In the genomic region with DNA sequence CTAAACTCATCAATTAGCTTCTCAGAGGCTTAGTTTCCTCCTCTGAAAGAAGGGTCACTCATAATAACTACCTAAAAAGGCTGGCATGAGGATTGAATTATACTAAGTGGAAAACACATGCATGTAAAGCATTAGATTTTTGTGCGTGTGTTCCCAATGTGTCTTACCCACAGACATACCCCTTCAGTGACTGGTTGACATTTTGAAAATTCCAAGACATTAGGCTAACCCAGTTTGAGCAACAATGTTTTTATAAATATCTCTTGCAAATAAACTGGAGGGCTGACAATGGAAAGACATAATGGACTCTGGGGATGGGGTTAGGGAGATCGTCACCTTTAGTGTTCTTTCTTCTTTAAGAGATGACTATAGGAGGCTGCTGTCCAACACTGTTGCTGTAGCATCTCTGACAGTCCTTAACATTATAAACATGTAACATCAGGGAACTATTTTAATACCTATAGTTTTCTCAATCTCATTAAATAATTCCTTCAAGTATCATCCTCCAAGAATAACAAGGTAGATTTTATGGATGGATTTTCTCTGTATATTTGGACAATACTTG, we compare ENCODE assay signal across 22 cellular contexts. TPM values are rescaled to one million over a fixed set of nuclear protein-coding genes. Genes with fewer than 3 reads are reported as not detected.
"Had no signal": no experiment of that assay in that cellular context is flagged by ENCODE, and none has a peak within 500 bp of the region (broad histone marks: within the 10 kb centered on the region; RNA-seq: fewer than 3 reads in every experiment).

No MANE protein-coding gene starts in this region.

- H3K4me1 ChIP-seq: pancreas, psoas muscle, right atrium auricular region, thyroid gland had no signal

- H3K9me3 ChIP-seq: pancreas, psoas muscle, right atrium auricular region, thyroid gland had no signal

- ATAC-seq: activated CD8-positive, alpha-beta T cell treated with anti-CD3 and anti-CD28 coated beads, Interleukin-2, amount 10 ng/mL, durations not matched to agents 7 days and 5 days; left ventricle myocardium superior; pancreas; psoas muscle had no signal

- H3K4me3 ChIP-seq: pancreas, psoas muscle, right atrium auricular region, thyroid gland had no signal

- H3K27me3 ChIP-seq: pancreas, right atrium auricular region, thyroid gland had no signal

- H3K36me3 ChIP-seq: pancreas, right atrium auricular region, thyroid gland, WERI-Rb-1 had no signal

- H3K27ac ChIP-seq: pancreas, psoas muscle, right atrium auricular region, thyroid gland, WERI-Rb-1 had no signal

- DNase-seq: activated CD4-positive, alpha-beta T cell treated with anti-CD3 and anti-CD28 coated beads, Interleukin-2, amount 50 U/mL, for 1 hour; activated CD4-positive, CD25-positive, alpha-beta regulatory T cell treated with anti-CD3 and anti-CD28 coated beads, Interleukin-2, amount 50 U/mL, for 72 hours; activated CD8-positive, alpha-beta T cell treated with anti-CD3 and anti-CD28 coated beads, Interleukin-2, amount 10 ng/mL, durations not matched to agents 7 days and 5 days; activated gamma-delta T cell; aorta; effector CD4-positive, alpha-beta T cell; erythroblast; hippocampal formation; left ventricle myocardium superior; midbrain; nephron progenitor cell; pancreas; psoas muscle; substantia nigra; thyroid gland; WERI-Rb-1 had no signal

RNA-seq across cellular contexts. Expression of gene HMHB1, which starts 24.3 kb away (rescaled TPM):
- total RNA-seq: activated CD8-positive, alpha-beta T cell treated with anti-CD3 and anti-CD28 coated beads, Interleukin-2, amount 10 ng/mL, durations not matched to agents 7 days and 5 days; aorta; cardiac septum; chondrocyte; frontal cortex; left ventricle myocardium superior; pancreas; psoas muscle; right atrium auricular region; thyroid gland; urinary bladder had no signal
- polyA plus RNA-seq: adipose tissue, aorta, pancreas, psoas muscle, urinary bladder had no signal
